ENCODE assay signal across 13 cellular contexts in genomic region chr1:89356658-89357400, GRCh38. TPM values are rescaled to one million over a fixed set of nuclear protein-coding genes. Genes with fewer than 3 reads are reported as not detected.
DNase-seq lines count a peak whose midpoint lies in the region; ATAC-seq, FAIRE-seq and TF ChIP-seq lines count a peak whose summit lies in the region.
"Had no signal": no experiment of that assay in that cellular context is flagged by ENCODE, and none has a peak within 500 bp of the region (broad histone marks: within the 10 kb centered on the region; RNA-seq: fewer than 3 reads in every experiment).

No MANE protein-coding gene starts in this region.

- H3K79me2 ChIP-seq in astrocyte (ENCODE audit: insufficient read depth, low read length), result no peaks in the 10 kb centered on the region

- TF ChIP-seq RAD21 in Ishikawa (IDR thresholded peaks at IDR 0.05; ENCODE audit: low read depth), result no peak

- no peaks in the 10 kb centered on the region for H4K20me1 ChIP-seq in astrocyte (ENCODE audit: insufficient read depth, low read length)

- no peak overlapping the region for H3K27ac Mint-ChIP-seq in astrocyte (ENCODE audit: unreplicated experiment)

- no peak overlapping the region for H2AFZ ChIP-seq in astrocyte (ENCODE audit: low read depth, low read length)

- WGBS in pancreas, 2 donors, result 50 to 52% methylated on average over 8 of the region's 8 CpGs
- whole genome bisulfite sequencing in esophagus squamous epithelium, 2 donors, result 82 to 83% methylated on average over 7 to 8 of the region's 8 CpGs

- H3K4me3 Mint-ChIP-seq in astrocyte (ENCODE audit: unreplicated experiment), result no peak overlapping the region

- ATAC-seq in activated CD4-positive, CD25-positive, alpha-beta regulatory T cell treated with anti-CD3 and anti-CD28 coated beads, Interleukin-2, amount 50 U/mL, for 24 hours, result peak; percentile 63 to 68
- peak; percentile 49 to 87 (median 66) for ATAC-seq in pancreas

- TF ChIP-seq EP300 in Ishikawa (IDR thresholded peaks at IDR 0.05; ENCODE audit: borderline replicate concordance), result peak; percentile 78

- no peaks in the 10 kb centered on the region for H3K36me3 Mint-ChIP-seq in astrocyte (ENCODE audit: low read depth, unreplicated experiment)

- no peak for DNase-seq in activated CD4-positive, CD25-positive, alpha-beta regulatory T cell treated with anti-CD3 and anti-CD28 coated beads, Interleukin-2, amount 50 U/mL, for 72 hours
- DNase-seq in astrocyte (ENCODE audit: low read depth) (peak; percentile 42), pancreas (no peak), putamen (ENCODE audit: low spot score) (no peak), esophagus squamous epithelium (lab: John Stamatoyannopoulos, UW) (no peak)
- no peak for DNase-seq in stimulated activated CD4-positive, alpha-beta T cell treated with anti-CD3 and anti-CD28 coated beads, Interleukin-2, amount 100 ng/mL, for 24 hours
- DNase-seq: aorta, left ventricle myocardium inferior, SJCRH30, substantia nigra had no signal

- TF ChIP-seq POLR2A in esophagus squamous epithelium (IDR thresholded peaks at IDR 0.05), result no peak

- H3K27me3 ChIP-seq in astrocyte (ENCODE audit: insufficient read depth, low read length) (no peaks in the 10 kb centered on the region), pancreas (no peaks in the 10 kb centered on the region), esophagus squamous epithelium (no peaks in the 10 kb centered on the region)

- H3K36me3 ChIP-seq in astrocyte (ENCODE audit: insufficient read depth, low read length) (no peaks in the 10 kb centered on the region), pancreas (no peaks in the 10 kb centered on the region), esophagus squamous epithelium (no peaks in the 10 kb centered on the region)
- H3K36me3 ChIP-seq: left ventricle myocardium inferior, SJCRH30 had no signal

- no peaks in the 10 kb centered on the region for H3K9me3 Mint-ChIP-seq in astrocyte (ENCODE audit: unreplicated experiment)

- peaks cover 7% of the 10 kb centered on the region for H3K4me1 Mint-ChIP-seq in astrocyte (ENCODE audit: low read depth, unreplicated experiment)

- H3K4me1 ChIP-seq in astrocyte (ENCODE audit: insufficient read depth, low read length), result no peaks in the 10 kb centered on the region
- H3K4me1 ChIP-seq in pancreas, result no peaks in the 10 kb centered on the region
- H3K4me1 ChIP-seq in esophagus squamous epithelium, result peaks cover 0 to 21% (median 0%) of the 10 kb centered on the region in 3 donors
- H3K4me1 ChIP-seq: SJCRH30 had no signal

- no peaks in the 10 kb centered on the region for H3K27me3 Mint-ChIP-seq in astrocyte (ENCODE audit: low read depth, unreplicated experiment)

- TF ChIP-seq CTCF in astrocyte (IDR thresholded peaks at IDR 0.05; ENCODE audit: insufficient read depth, low read depth, low read length) (no peak), pancreas (IDR thresholded peaks at IDR 0.05) (no peak), esophagus squamous epithelium (IDR thresholded peaks at IDR 0.05) (no peak)

- no peaks in the 10 kb centered on the region for H3K9me3 ChIP-seq in astrocyte (ENCODE audit: insufficient read depth, low read depth, low read length)
- no peaks in the 10 kb centered on the region for H3K9me3 ChIP-seq in pancreas
- H3K9me3 ChIP-seq in esophagus squamous epithelium, result no peaks in the 10 kb centered on the region
- H3K9me3 ChIP-seq: left ventricle myocardium inferior, SJCRH30 had no signal

- H3K27ac ChIP-seq in astrocyte (ENCODE audit: low read depth, low read length) (no peak overlapping the region), pancreas (no peak overlapping the region), esophagus squamous epithelium (no peak overlapping the region)
- H3K27ac ChIP-seq: left ventricle myocardium inferior, SJCRH30 had no signal

- H3K9ac ChIP-seq in astrocyte (ENCODE audit: low read length), result no peak overlapping the region

- intact Hi-C loops in pancreas (cut with DNase I) (no loop called here), esophagus squamous epithelium (cut with DNase I) (loop anchor here (5.0 kb wide), 1 partner anchor 355 kb away; no protein-coding TSS in a partner anchor)

- no peak overlapping the region for H3K4me2 ChIP-seq in astrocyte (ENCODE audit: low read length)

- no peak overlapping the region for H3K4me3 ChIP-seq in astrocyte (ENCODE audit: insufficient read depth, low read depth, low read length)
- H3K4me3 ChIP-seq in pancreas, result no peak overlapping the region
- no peak overlapping the region for H3K4me3 ChIP-seq in esophagus squamous epithelium
- H3K4me3 ChIP-seq: left ventricle myocardium inferior, SJCRH30 had no signal

- FAIRE-seq in astrocyte (lab: Jason Lieb, UNC), result no peak
- no peak for FAIRE-seq in pancreas (lab: Jason Lieb, UNC)

TF ChIP-seq in Ishikawa, 13 proteins besides CTCF, POLR2A, EP300 and RAD21:
- peak; percentile 36; the same call in 1 of the 2 replicates for TF ChIP-seq MAX (IDR thresholded peaks at IDR 0.05)
- TF ChIP-seq CEBPB (IDR thresholded peaks at IDR 0.05), result no peak
- TF ChIP-seq TEAD4 (IDR thresholded peaks at IDR 0.05), result peak; percentile 41; the same call in 1 of the 2 replicates
- peak; percentile 78 for TF ChIP-seq NFIC (IDR thresholded peaks at IDR 0.05)
- 0 out of 2 replicates have a peak, but pooled peaks have one; percentile 23 for TF ChIP-seq FOXM1 (IDR thresholded peaks at IDR 0.05; ENCODE audit: borderline replicate concordance, low read depth)
- TF ChIP-seq REST (IDR thresholded peaks at IDR 0.05; ENCODE audit: low read depth), result no peak
TF ChIP-seq in Ishikawa: peak in this region for 4.

RNA-seq across cellular contexts. Expression of gene GBP6, which starts 7.0 kb away (rescaled TPM):
- 0.07 TPM in 1 of 2 replicates, not detected in the other for total RNA-seq in astrocyte
- under 1 TPM in 1 of 6 donors, not detected in 5; 0.09 TPM for total RNA-seq in pancreas
- polyA plus RNA-seq in pancreas, result under 1 TPM; 0.05 to 0.08 TPM
- 100 to 1,000 TPM; 419 to 894 (median 477) TPM for total RNA-seq in esophagus squamous epithelium
- total RNA-seq: aorta, fibroblast of villous mesenchyme, SJCRH30 had no signal

Comparison
In these comparisons a context has a peak if more than half of its experiments do, and no peak if none do; other contexts are left out.
1. RNA of gene GBP6, which starts 7.0 kb away (total RNA-seq): 419 to 894 TPM in esophagus squamous epithelium; 0.07 TPM in astrocyte and 0.09 TPM in pancreas; every median in the first group is over 100 times any median in the second.